In the genomic region with DNA sequence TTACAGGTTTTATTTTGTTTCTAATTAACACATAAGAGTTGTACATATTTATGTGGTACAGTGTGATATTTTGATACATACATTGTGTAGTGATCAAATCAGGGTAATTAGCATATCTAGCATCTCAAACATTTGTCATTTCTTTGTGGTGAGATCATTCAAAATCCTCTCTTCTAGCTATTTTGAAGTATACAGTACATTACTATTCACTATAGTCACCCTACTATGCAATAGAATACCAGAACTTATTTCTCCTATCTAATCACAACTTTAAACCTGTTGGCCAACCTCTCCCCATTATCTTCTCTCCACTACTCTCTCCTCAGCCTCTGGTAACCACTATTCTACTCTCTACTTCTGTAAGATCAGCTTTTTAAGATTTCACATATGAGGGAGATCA, we compare ENCODE assay signal across 28 cellular contexts.
"Had no signal": no experiment of that assay in that cellular context is flagged by ENCODE, and none has a peak within 500 bp of the region (broad histone marks: within the 10 kb centered on the region; RNA-seq: fewer than 3 reads in every experiment).

No MANE protein-coding gene starts in this region.

- ATAC-seq: activated CD8-positive, alpha-beta T cell treated with anti-CD3 and anti-CD28 coated beads, Interleukin-2, amount 10 ng/mL, durations not matched to agents 7 days and 5 days; body of pancreas; Panc1; T-helper 17 cell; WTC11 had no signal

- H3K4me1 ChIP-seq: body of pancreas had no signal

- H3K4me3 ChIP-seq: body of pancreas, SJCRH30 had no signal

- H3K27ac ChIP-seq: body of pancreas, RWPE1, SJCRH30 had no signal

- H3K9me3 ChIP-seq: body of pancreas, SJCRH30 had no signal

- H3K27me3 ChIP-seq: body of pancreas, SJCRH30 had no signal

- H3K36me3 ChIP-seq: SJCRH30 had no signal

- DNase-seq: activated CD4-positive, alpha-beta T cell treated with anti-CD3 and anti-CD28 coated beads for 48 hours; activated CD4-positive, alpha-beta T cell treated with anti-CD3 and anti-CD28 coated beads, Interleukin-2, amount 50 U/mL, for 4 hours; activated CD4-positive, CD25-positive, alpha-beta regulatory T cell treated with anti-CD3 and anti-CD28 coated beads, Interleukin-2, amount 50 U/mL, for 72 hours; activated CD8-positive, alpha-beta memory T cell treated with anti-CD3 and anti-CD28 coated beads, Interleukin-2, amount 50 U/mL, for 48 hours; activated CD8-positive, alpha-beta T cell treated with anti-CD3 and anti-CD28 coated beads, Interleukin-2, amount 10 ng/mL, durations not matched to agents 7 days and 5 days; activated naive CD4-positive, alpha-beta T cell treated with anti-CD3 and anti-CD28 coated beads, Interleukin-2, amount 50 U/mL, for 16 hours; activated naive CD8-positive, alpha-beta T cell treated with anti-CD3 and anti-CD28 coated beads, Interleukin-2, amount 10 ng/mL, durations not matched to agents 7 days and 5 days; activated T-cell treated with anti-CD3 and anti-CD28 coated beads, Interleukin-2, amount 50 U/mL, for 1 hour; aorta; body of pancreas; central memory CD4-positive, alpha-beta T cell; Kasumi-1; NCI-H1092; NCI-H1417; NCI-H1930; NCI-H2107; NCI-H2171 treated with DMSO at 0.1 percent for 48 hours; NCI-H510A treated with DMSO at 0.1 percent for 48 hours; NCI-H69; NK-92 treated with Interleukin-12 subunit alpha and Interleukin-12 subunit beta, amount 100 ng/mL, for 24 hours; OCI-M1; Right ventricle myocardium superior; SJCRH30; T-helper 17 cell; T-helper 9 cell had no signal
